In genomic region chr4:3292571-3293409, GRCh38 we compare ENCODE assay signal across 7 cellular contexts.
DNase-seq lines count a peak whose midpoint lies in the region; ATAC-seq lines count a peak whose summit lies in the region.

TSS of gene RGS12 (plus strand) at chr4:3293021. CDS start at chr4:3316171, 23,150 bp downstream.

- H3K36me3 Mint-ChIP-seq in central memory CD8-positive, alpha-beta T cell (ENCODE audit: insufficient read depth): peaks cover 4% of the 10 kb centered on the region

- no peaks in the 10 kb centered on the region for H3K9me3 Mint-ChIP-seq in central memory CD8-positive, alpha-beta T cell

- ATAC-seq in GM18858 (IDR thresholded peaks at IDR 0.05; ENCODE audit: unreplicated experiment): peak; percentile 48
- ATAC-seq in HG03108 (IDR thresholded peaks at IDR 0.05; ENCODE audit: unreplicated experiment): peak; percentile 84
- peak; percentile 97 for ATAC-seq in activated CD4-positive, CD25-positive, alpha-beta regulatory T cell treated with anti-CD3 and anti-CD28 coated beads, Interleukin-2, amount 50 U/mL, for 24 hours
- peak; percentile 84 for ATAC-seq in central memory CD8-positive, alpha-beta T cell (replicated peaks; ENCODE audit: extremely low read depth, poor library complexity, severe bottlenecking)

- H3K4me3 Mint-ChIP-seq in central memory CD8-positive, alpha-beta T cell: peak within 1 kb of the TSS; percentile 91

- peaks cover 30% of the 10 kb centered on the region for H3K4me1 Mint-ChIP-seq in central memory CD8-positive, alpha-beta T cell

- H3K27me3 Mint-ChIP-seq in central memory CD8-positive, alpha-beta T cell: peaks cover 9% of the 10 kb centered on the region

- peak within 1 kb of the TSS; percentile 89 for H3K27ac Mint-ChIP-seq in central memory CD8-positive, alpha-beta T cell (ENCODE audit: low read depth)

- DNase-seq in NCI-H2196 (lab: John Stamatoyannopoulos, UW; ENCODE audit: unreplicated experiment): peak; percentile 94
- DNase-seq in central memory CD8-positive, alpha-beta T cell (ENCODE audit: low spot score in 2 of 2): peak; percentile 63 to 74
- DNase-seq in islet precursor cell: peak; percentile 98
- DNase-seq in stimulated activated CD4-positive, alpha-beta T cell treated with anti-CD3 and anti-CD28 coated beads, Interleukin-12 subunit alpha, Interleukin-12 subunit beta, amount 100 ng/mL, for 24 hours (ENCODE audit: low read depth in 2 of 2): peak; percentile 78 to 92

Comparison
In these comparisons a context has a peak if more than half of its experiments do, and no peak if none do; other contexts are left out.
1. Peak in every context shown above with its lines: DNase-seq and ATAC-seq.